1 cellular context compared by ENCODE assay signal in the genomic region with DNA sequence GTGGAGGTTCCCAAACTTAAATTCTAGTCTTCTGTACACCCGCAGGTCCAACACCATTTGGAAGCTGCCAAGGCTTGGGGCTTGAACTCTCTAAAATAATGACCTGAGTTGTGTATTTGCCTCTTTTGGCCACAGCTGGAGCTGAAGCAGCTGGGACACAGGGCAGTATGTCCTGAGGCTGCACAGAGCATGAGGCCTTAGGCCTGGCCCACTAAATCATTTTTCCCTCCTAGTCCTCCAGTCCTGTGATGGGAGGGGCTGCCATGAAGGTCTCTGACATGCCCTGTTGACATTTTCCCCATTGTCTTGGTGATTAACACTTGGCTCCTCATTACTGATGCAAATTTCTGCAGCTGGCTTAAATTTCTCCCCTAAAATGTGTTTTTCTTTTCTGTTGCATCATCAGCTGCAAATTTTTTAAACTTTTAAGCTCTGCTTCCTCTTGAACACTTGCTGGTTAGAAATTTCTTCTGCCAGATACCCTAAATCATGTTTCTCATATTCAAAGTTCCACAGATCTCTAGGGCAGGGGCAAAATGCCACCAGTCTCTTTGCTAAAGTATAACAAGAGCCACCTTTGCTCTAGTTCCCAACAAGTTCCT.
TF ChIP-seq lines count a peak whose summit lies in the region.

No MANE protein-coding gene starts in this region.

TF ChIP-seq in K562, 482 proteins besides CTCF, POLR2A, EP300 and RAD21 (continued from another document):
- TF ChIP-seq, protein P1, sequence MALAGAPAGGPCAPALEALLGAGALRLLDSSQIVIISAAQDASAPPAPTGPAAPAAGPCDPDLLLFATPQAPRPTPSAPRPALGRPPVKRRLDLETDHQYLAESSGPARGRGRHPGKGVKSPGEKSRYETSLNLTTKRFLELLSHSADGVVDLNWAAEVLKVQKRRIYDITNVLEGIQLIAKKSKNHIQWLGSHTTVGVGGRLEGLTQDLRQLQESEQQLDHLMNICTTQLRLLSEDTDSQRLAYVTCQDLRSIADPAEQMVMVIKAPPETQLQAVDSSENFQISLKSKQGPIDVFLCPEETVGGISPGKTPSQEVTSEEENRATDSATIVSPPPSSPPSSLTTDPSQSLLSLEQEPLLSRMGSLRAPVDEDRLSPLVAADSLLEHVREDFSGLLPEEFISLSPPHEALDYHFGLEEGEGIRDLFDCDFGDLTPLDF (CRISPR knock-in tag; IDR thresholded peaks at IDR 0.05), result no peak
- TF ChIP-seq CBX1 (IDR thresholded peaks at IDR 0.05; ENCODE audit: low read depth) (peak; percentile 81), SUPT5H (IDR thresholded peaks at IDR 0.05) (no peak), KLF16 (IDR thresholded peaks at IDR 0.05) (no peak), ZBTB34 (CRISPR knock-in tag; IDR thresholded peaks at IDR 0.05) (no peak), RBM14 (IDR thresholded peaks at IDR 0.05; ENCODE audit: borderline replicate concordance, insufficient read depth, low read depth, low read length) (no peak), POLR2G (IDR thresholded peaks at IDR 0.05; ENCODE audit: low read depth, low read length) (peak; percentile 43; the same call in 1 of the 2 replicates), STAG1 (CRISPR knock-in tag; IDR thresholded peaks at IDR 0.05; ENCODE audit: borderline replicate concordance) (no peak), CTBP1 (IDR thresholded peaks at IDR 0.05; ENCODE audit: borderline replicate concordance) (no peak), LARP7 (IDR thresholded peaks at IDR 0.05) (no peak), SP2 (IDR thresholded peaks at IDR 0.05; ENCODE audit: extremely low read depth, low read depth, low read length, poor library complexity, severe bottlenecking) (no peak), CBX3 (IDR thresholded peaks at IDR 0.05; ENCODE audit: borderline replicate concordance in 1 of 2, low read length in 2 of 2) (peak in 1 of 2 experiments; percentile 97; a peak in 2 of 3 replicates), RBM39 (optimal IDR thresholded peaks at IDR 0.05; ENCODE audit: low read depth, low read length) (no peak), HMBOX1 (IDR thresholded peaks at IDR 0.05) (no peak), ARNT (IDR thresholded peaks at IDR 0.05) (no peak), ZKSCAN1 (IDR thresholded peaks at IDR 0.05; ENCODE audit: low read depth, low read length) (no peak)
